In the genomic region with DNA sequence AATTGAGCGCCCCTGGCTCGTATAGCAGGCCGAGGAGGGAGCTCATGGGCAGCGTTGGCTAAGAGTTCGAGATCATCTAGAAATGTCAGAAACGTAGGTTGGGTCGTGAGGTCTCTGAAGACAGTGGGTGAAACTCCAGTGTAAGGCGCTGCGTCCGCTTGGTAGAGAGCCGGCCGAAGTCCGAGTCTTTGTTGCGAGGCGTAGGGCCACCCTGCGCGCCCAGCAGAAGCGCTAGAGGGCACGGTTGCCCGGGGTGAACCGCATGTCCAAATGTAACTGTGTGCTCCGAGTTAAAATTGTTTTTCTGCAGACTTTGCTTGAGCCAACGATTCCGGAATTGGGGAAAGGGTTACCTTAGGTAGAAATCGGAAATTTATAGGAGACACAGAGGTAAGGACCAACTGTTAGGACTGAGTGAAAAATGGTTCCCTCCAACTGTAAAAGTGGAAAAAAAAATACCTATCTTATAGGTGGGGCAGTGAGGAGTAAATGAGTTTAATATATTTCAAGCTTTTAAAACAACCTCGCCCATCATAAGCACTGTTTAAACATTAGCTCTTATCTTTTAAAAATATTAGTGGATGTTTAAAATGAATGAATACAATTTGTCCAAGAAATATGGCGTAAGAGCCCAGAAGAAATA, we compare ENCODE assay signal across 7 cellular contexts.
DNase-seq lines count a peak whose midpoint lies in the region; ATAC-seq lines count a peak whose summit lies in the region.

No MANE protein-coding gene starts in this region.

- no peaks in the 10 kb centered on the region for H3K36me3 ChIP-seq in ES-I3 (ENCODE audit: insufficient read depth, low read length)

- ATAC-seq in GM21576 (IDR thresholded peaks at IDR 0.05; ENCODE audit: unreplicated experiment): peak; percentile 20

- peak overlapping the region; percentile 67 to 88 (median 84) for H3K4me3 ChIP-seq in skin epidermis

- H3K27ac ChIP-seq in skin epidermis: peak overlapping the region; percentile 77 to 98 (median 95)

- H3K9me3 ChIP-seq in ES-I3 (ENCODE audit: control insufficient read depth, insufficient read depth, low read length): no peaks in the 10 kb centered on the region

- DNase-seq in Kasumi-1 (lab: John Stamatoyannopoulos, UW) (peak; percentile 66 to 73), T follicular helper cell (ENCODE audit: low read depth) (peak; percentile 5), cerebellar cortex (ENCODE audit: low spot score) (peak; percentile 59), inferior parietal cortex (ENCODE audit: extremely low spot score) (peak; percentile 74)

- H3K9ac ChIP-seq in ES-I3 (ENCODE audit: low read depth, low read length): peak overlapping the region; percentile 79

- H3K4me1 ChIP-seq in ES-I3 (ENCODE audit: insufficient read depth, low read length): peaks cover 17% of the 10 kb centered on the region

Comparison
In these comparisons a context has a peak if more than half of its experiments do, and no peak if none do; other contexts are left out.
1. Peak in every context shown above with its lines: DNase-seq, ATAC-seq, H3K4me3 ChIP-seq and H3K27ac ChIP-seq.
2. DNase-seq: peak in every context shown above with its lines; median percentile 74 in inferior parietal cortex; 70 in Kasumi-1; 59 in cerebellar cortex; 5 in T follicular helper cell.